ENCODE assay signal across 9 cellular contexts in genomic region chr5:28344803-28345433, GRCh38.
DNase-seq lines count a peak whose midpoint lies in the region; ATAC-seq and TF ChIP-seq lines count a peak whose summit lies in the region.
"Had no signal": no experiment of that assay in that cellular context is flagged by ENCODE, and none has a peak within 500 bp of the region (broad histone marks: within the 10 kb centered on the region; RNA-seq: fewer than 3 reads in every experiment).

No MANE protein-coding gene starts in this region.

- no peaks in the 10 kb centered on the region for H3K36me3 Mint-ChIP-seq in activated T-helper 2 cell treated with anti-CD3 and anti-CD28 coated beads, Interferon-gamma antibody, Interleukin-2, Interleukin-4, amounts not matched to agents 10 μg/mL and 5 μg/mL and 100 μg/mL, durations not matched to agents 14 hours and 24 hours and 36 hours (ENCODE audit: low read depth)

- peak; percentile 89 for TF ChIP-seq CTCF in PC-3 (conservative IDR thresholded peaks at IDR 0.05; ENCODE audit: low read depth, low read length)
- TF ChIP-seq CTCF in fibroblast of villous mesenchyme (IDR thresholded peaks at IDR 0.05; ENCODE audit: insufficient read depth, low read depth, low read length) = no peak
- TF ChIP-seq CTCF in esophagus squamous epithelium (IDR thresholded peaks at IDR 0.05) = peak in 2 of 6 experiments; percentile 8 to 18
- peak in 4 of 9 donors; percentile 26 to 42 (median 34) for TF ChIP-seq CTCF in heart right ventricle (IDR thresholded peaks at IDR 0.05)

- peak; percentile 63 for ATAC-seq in HG02885 (IDR thresholded peaks at IDR 0.05; ENCODE audit: poor library complexity, unreplicated experiment)
- peak; percentile 62 for ATAC-seq in PC-3
- ATAC-seq in heart right ventricle = no peak

- no peaks in the 10 kb centered on the region for H3F3A ChIP-seq in PC-3 (ENCODE audit: low read length, unreplicated experiment)

- in situ Hi-C loops in Caki2 (cut with HindIII; ENCODE audit: low pct_unique_long_range_greater_than_20kb, low sequenced_read_pairs) = no loop called here

- H3K4me3 ChIP-seq in PC-3 (ENCODE audit: low read length) = no peak overlapping the region
- H3K4me3 ChIP-seq in fibroblast of villous mesenchyme (ENCODE audit: low read depth, low read length) = no peak overlapping the region
- H3K4me3 ChIP-seq in esophagus squamous epithelium = no peak overlapping the region
- no peak overlapping the region for H3K4me3 ChIP-seq in heart right ventricle

- H3K9ac ChIP-seq in PC-3 (ENCODE audit: low read length) = no peak overlapping the region

- no peaks in the 10 kb centered on the region for H3K27me3 ChIP-seq in PC-3 (ENCODE audit: low read length)
- no peaks in the 10 kb centered on the region for H3K27me3 ChIP-seq in esophagus squamous epithelium
- H3K27me3 ChIP-seq in heart right ventricle = no peaks in the 10 kb centered on the region

- H3K4me1 ChIP-seq in PC-3 (ENCODE audit: insufficient read depth, low read length) (no peaks in the 10 kb centered on the region), esophagus squamous epithelium (no peaks in the 10 kb centered on the region), heart right ventricle (no peaks in the 10 kb centered on the region)

- H3K36me3 ChIP-seq in PC-3 (ENCODE audit: low read depth, low read length) = no peaks in the 10 kb centered on the region
- H3K36me3 ChIP-seq in esophagus squamous epithelium = no peaks in the 10 kb centered on the region
- no peaks in the 10 kb centered on the region for H3K36me3 ChIP-seq in heart right ventricle

- H3K79me2 ChIP-seq in PC-3 (ENCODE audit: low read length) = no peaks in the 10 kb centered on the region

- H3K9me2 ChIP-seq in PC-3 (replicated peaks; ENCODE audit: low read length) = no peaks in the 10 kb centered on the region

- intact Hi-C loops in PC-3 (cut with micrococcal nuclease) = loop anchor here (1.0 to 10.0 kb wide), 3 partner anchors 127 to 421 kb away; no protein-coding TSS in a partner anchor
- intact Hi-C loops in esophagus squamous epithelium (cut with DNase I) = no loop called here
- intact Hi-C loops in heart right ventricle (cut with DNase I) = no loop called here
- intact Hi-C loops in activated T-helper 2 cell treated with anti-CD3 and anti-CD28 coated beads, Interferon-gamma antibody, Interleukin-2, Interleukin-4, amounts not matched to agents 10 μg/mL and 5 μg/mL and 100 μg/mL, durations not matched to agents 14 hours and 24 hours and 36 hours (cut with micrococcal nuclease) = no loop called here

- BruUV-seq in PC-3 (replicated peaks; lab: Mats Ljungman, UMichigan) = no TSS peak

- H3K4me2 ChIP-seq in PC-3 (ENCODE audit: low read length) = no peak overlapping the region

- peaks cover 20% of the 10 kb centered on the region for H3K9me3 Mint-ChIP-seq in activated T-helper 2 cell treated with anti-CD3 and anti-CD28 coated beads, Interferon-gamma antibody, Interleukin-2, Interleukin-4, amounts not matched to agents 10 μg/mL and 5 μg/mL and 100 μg/mL, durations not matched to agents 14 hours and 24 hours and 36 hours

- H2AFZ ChIP-seq in PC-3 (ENCODE audit: low read length) = no peak overlapping the region

- H3K27ac Mint-ChIP-seq in activated T-helper 2 cell treated with anti-CD3 and anti-CD28 coated beads, Interferon-gamma antibody, Interleukin-2, Interleukin-4, amounts not matched to agents 10 μg/mL and 5 μg/mL and 100 μg/mL, durations not matched to agents 14 hours and 24 hours and 36 hours = no peak overlapping the region

- CTCF ChIA-PET in PC-3 (lab: Charles Lee) = interaction anchor here (0.6 to 1.0 kb wide), 2 partner anchors 232 to 420 kb away, joined by 3 to 4 read pairs; no protein-coding TSS in a partner anchor

- H3K27me3 Mint-ChIP-seq in activated T-helper 2 cell treated with anti-CD3 and anti-CD28 coated beads, Interferon-gamma antibody, Interleukin-2, Interleukin-4, amounts not matched to agents 10 μg/mL and 5 μg/mL and 100 μg/mL, durations not matched to agents 14 hours and 24 hours and 36 hours (ENCODE audit: low read depth) = no peaks in the 10 kb centered on the region
- H3K27me3 Mint-ChIP-seq: central memory CD8-positive, alpha-beta T cell had no signal

- POLR2A ChIA-PET in PC-3 (lab: Charles Lee; ENCODE audit: unreplicated experiment) = no interaction called here

- 47 to 58% methylated on average over 5 of the region's 5 CpGs for WGBS in esophagus squamous epithelium, 2 donors
- 25 to 28% methylated on average over 5 of the region's 5 CpGs for WGBS in heart right ventricle, 2 donors

- no peaks in the 10 kb centered on the region for H3K4me1 Mint-ChIP-seq in activated T-helper 2 cell treated with anti-CD3 and anti-CD28 coated beads, Interferon-gamma antibody, Interleukin-2, Interleukin-4, amounts not matched to agents 10 μg/mL and 5 μg/mL and 100 μg/mL, durations not matched to agents 14 hours and 24 hours and 36 hours (ENCODE audit: low read depth)
- H3K4me1 Mint-ChIP-seq: central memory CD8-positive, alpha-beta T cell had no signal

- no peak overlapping the region for H3K4me3 Mint-ChIP-seq in activated T-helper 2 cell treated with anti-CD3 and anti-CD28 coated beads, Interferon-gamma antibody, Interleukin-2, Interleukin-4, amounts not matched to agents 10 μg/mL and 5 μg/mL and 100 μg/mL, durations not matched to agents 14 hours and 24 hours and 36 hours (ENCODE audit: low read depth)
- H3K4me3 Mint-ChIP-seq: central memory CD8-positive, alpha-beta T cell had no signal

- no peaks in the 10 kb centered on the region for H3K9me3 ChIP-seq in PC-3 (ENCODE audit: low read length)
- H3K9me3 ChIP-seq in esophagus squamous epithelium = peaks cover 0 to 9% (median 0%) of the 10 kb centered on the region in 3 donors
- peaks cover 0 to 26% (median 0%) of the 10 kb centered on the region in 11 donors for H3K9me3 ChIP-seq in heart right ventricle

- no peak overlapping the region for H3K27ac ChIP-seq in PC-3 (ENCODE audit: low read length)
- H3K27ac ChIP-seq in esophagus squamous epithelium = no peak overlapping the region
- H3K27ac ChIP-seq in heart right ventricle = no peak overlapping the region

- no peak for TF ChIP-seq POLR2A in esophagus squamous epithelium (IDR thresholded peaks at IDR 0.05)

- no peaks in the 10 kb centered on the region for H4K20me1 ChIP-seq in PC-3 (ENCODE audit: low read length)

- DNase-seq in Caki2 (ENCODE audit: low read depth) (peak; percentile 12), PC-3 (peak; percentile 77), fibroblast of villous mesenchyme (ENCODE audit: low read depth) (peak; percentile 10), esophagus squamous epithelium (lab: John Stamatoyannopoulos, UW) (no peak), heart right ventricle (no peak)
- no peak for DNase-seq in activated naive CD4-positive, alpha-beta T cell (lab: John Stamatoyannopoulos, UW)
- DNase-seq in activated T-helper 2 cell treated with anti-CD3 and anti-CD28 coated beads, Interferon-gamma antibody, Interleukin-2, Interleukin-4, amounts not matched to agents 10 μg/mL and 5 μg/mL and 100 μg/mL, durations not matched to agents 14 hours and 24 hours and 36 hours (ENCODE audit: low spot score) = no peak

Comparison
In these comparisons a context has a peak if more than half of its experiments do, and no peak if none do; other contexts are left out.
1. DNase-seq: peak in Caki2 (single experiment), PC-3 (single experiment) and fibroblast of villous mesenchyme (single experiment); none in esophagus squamous epithelium (single experiment), activated naive CD4-positive, alpha-beta T cell (0 of 4), heart right ventricle (0 of 2) and activated T-helper 2 cell treated with anti-CD3 and anti-CD28 coated beads, Interferon-gamma antibody, Interleukin-2, Interleukin-4, amounts not matched to agents 10 μg/mL and 5 μg/mL and 100 μg/mL, durations not matched to agents 14 hours and 24 hours and 36 hours (single experiment).
2. ATAC-seq: peak in HG02885 (single experiment) and PC-3 (single experiment); none in heart right ventricle (0 of 8).